ENCODE assay signal across 1 cellular context in the genomic region with DNA sequence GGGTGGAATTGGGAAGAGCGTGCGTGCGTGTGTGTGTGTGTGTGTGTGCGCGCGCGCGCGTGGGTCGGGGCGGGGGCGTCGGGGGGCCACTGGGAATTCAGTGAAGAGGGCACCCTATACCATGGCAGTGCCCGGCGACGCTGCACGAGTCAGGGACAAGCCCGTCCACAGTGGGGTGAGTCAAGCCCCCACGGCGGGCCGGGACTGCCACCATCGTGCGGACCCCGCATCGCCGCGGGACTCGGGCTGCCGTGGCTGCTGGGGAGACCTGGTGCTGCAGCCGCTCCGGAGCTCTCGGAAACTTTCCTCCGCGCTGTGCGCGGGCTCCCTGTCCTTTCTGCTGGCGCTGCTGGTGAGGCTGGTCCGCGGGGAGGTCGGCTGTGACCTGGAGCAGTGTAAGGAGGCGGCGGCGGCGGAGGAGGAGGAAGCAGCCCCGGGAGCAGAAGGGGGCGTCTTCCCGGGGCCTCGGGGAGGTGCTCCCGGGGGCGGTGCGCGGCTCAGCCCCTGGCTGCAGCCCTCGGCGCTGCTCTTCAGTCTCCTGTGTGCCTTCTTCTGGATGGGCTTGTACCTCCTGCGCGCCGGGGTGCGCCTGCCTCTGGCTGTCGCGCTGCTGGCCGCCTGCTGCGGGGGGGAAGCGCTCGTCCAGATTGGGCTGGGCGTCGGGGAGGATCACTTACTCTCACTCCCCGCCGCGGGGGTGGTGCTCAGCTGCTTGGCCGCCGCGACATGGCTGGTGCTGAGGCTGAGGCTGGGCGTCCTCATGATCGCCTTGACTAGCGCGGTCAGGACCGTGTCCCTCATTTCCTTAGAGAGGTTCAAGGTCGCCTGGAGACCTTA.
TF ChIP-seq lines count a peak whose summit lies in the region.

No MANE protein-coding gene starts in this region.

TF ChIP-seq in GM23338, 12 proteins besides CTCF, POLR2A, EP300 and RAD21:
- TF ChIP-seq, protein P1, sequence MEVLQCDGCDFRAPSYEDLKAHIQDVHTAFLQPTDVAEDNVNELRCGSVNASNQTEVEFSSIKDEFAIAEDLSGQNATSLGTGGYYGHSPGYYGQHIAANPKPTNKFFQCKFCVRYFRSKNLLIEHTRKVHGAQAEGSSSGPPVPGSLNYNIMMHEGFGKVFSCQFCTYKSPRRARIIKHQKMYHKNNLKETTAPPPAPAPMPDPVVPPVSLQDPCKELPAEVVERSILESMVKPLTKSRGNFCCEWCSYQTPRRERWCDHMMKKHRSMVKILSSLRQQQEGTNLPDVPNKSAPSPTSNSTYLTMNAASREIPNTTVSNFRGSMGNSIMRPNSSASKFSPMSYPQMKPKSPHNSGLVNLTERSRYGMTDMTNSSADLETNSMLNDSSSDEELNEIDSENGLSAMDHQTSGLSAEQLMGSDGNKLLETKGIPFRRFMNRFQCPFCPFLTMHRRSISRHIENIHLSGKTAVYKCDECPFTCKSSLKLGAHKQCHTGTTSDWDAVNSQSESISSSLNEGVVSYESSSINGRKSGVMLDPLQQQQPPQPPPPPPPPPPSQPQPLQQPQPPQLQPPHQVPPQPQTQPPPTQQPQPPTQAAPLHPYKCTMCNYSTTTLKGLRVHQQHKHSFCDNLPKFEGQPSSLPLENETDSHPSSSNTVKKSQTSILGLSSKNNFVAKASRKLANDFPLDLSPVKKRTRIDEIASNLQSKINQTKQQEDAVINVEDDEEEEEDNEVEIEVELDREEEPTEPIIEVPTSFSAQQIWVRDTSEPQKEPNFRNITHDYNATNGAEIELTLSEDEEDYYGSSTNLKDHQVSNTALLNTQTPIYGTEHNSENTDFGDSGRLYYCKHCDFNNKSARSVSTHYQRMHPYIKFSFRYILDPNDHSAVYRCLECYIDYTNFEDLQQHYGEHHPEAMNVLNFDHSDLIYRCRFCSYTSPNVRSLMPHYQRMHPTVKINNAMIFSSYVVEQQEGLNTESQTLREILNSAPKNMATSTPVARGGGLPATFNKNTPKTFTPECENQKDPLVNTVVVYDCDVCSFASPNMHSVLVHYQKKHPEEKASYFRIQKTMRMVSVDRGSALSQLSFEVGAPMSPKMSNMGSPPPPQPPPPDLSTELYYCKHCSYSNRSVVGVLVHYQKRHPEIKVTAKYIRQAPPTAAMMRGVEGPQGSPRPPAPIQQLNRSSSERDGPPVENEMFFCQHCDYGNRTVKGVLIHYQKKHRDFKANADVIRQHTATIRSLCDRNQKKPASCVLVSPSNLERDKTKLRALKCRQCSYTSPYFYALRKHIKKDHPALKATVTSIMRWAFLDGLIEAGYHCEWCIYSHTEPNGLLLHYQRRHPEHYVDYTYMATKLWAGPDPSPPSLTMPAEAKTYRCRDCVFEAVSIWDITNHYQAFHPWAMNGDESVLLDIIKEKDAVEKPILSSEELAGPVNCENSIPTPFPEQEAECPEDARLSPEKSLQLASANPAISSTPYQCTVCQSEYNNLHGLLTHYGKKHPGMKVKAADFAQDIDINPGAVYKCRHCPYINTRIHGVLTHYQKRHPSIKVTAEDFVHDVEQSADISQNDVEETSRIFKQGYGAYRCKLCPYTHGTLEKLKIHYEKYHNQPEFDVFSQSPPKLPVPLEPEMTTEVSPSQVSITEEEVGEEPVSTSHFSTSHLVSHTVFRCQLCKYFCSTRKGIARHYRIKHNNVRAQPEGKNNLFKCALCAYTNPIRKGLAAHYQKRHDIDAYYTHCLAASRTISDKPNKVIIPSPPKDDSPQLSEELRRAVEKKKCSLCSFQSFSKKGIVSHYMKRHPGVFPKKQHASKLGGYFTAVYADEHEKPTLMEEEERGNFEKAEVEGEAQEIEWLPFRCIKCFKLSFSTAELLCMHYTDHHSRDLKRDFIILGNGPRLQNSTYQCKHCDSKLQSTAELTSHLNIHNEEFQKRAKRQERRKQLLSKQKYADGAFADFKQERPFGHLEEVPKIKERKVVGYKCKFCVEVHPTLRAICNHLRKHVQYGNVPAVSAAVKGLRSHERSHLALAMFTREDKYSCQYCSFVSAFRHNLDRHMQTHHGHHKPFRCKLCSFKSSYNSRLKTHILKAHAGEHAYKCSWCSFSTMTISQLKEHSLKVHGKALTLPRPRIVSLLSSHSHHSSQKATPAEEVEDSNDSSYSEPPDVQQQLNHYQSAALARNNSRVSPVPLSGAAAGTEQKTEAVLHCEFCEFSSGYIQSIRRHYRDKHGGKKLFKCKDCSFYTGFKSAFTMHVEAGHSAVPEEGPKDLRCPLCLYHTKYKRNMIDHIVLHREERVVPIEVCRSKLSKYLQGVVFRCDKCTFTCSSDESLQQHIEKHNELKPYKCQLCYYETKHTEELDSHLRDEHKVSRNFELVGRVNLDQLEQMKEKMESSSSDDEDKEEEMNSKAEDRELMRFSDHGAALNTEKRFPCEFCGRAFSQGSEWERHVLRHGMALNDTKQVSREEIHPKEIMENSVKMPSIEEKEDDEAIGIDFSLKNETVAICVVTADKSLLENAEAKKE (CRISPR knock-in tag; IDR thresholded peaks at IDR 0.05) = no peak; the same call in 1 of the 2 replicates
- TF ChIP-seq POLR2AphosphoS5 (IDR thresholded peaks at IDR 0.05; ENCODE audit: low read depth) (peak; percentile 51), EZH2phosphoT487 (IDR thresholded peaks at IDR 0.05; ENCODE audit: unreplicated experiment) (no peak)
